8 cellular contexts compared by ENCODE assay signal in genomic region chr12:122975790-122976647, GRCh38. TPM values are rescaled to one million over a fixed set of nuclear protein-coding genes. Genes with fewer than 3 reads are reported as not detected.
DNase-seq lines count a peak whose midpoint lies in the region; ATAC-seq and TF ChIP-seq lines count a peak whose summit lies in the region.

No MANE protein-coding gene starts in this region.

- H3K9me3 ChIP-seq in adipocyte (ENCODE audit: control insufficient read depth, low read length) (no peaks in the 10 kb centered on the region), liver (ENCODE audit: control insufficient read depth in 4 of 4, low read length in 3 of 4) (no peaks in the 10 kb centered on the region), uterus (no peaks in the 10 kb centered on the region)

- intact Hi-C loops in uterus (cut with DNase I; ENCODE audit: low total_unique reads), result no loop called here

- H3K4me3 ChIP-seq in HFF-Myc (replicated peaks; ENCODE audit: low read depth, low read length) (peak overlapping the region; percentile 60), adipocyte (ENCODE audit: low read length) (peak overlapping the region; percentile 90), liver (ENCODE audit: low read depth in 1 of 3, low read length in 3 of 3) (peak overlapping the region; percentile 84 to 98 (median 91)), uterus (peak overlapping the region; percentile 86 to 99)

- H3K27ac ChIP-seq in 22Rv1, result peak overlapping the region; percentile 97
- H3K27ac ChIP-seq in liver (ENCODE audit: low read depth in 1 of 2, low read length in 2 of 2), result peak overlapping the region in 1 of 2 donors; percentile 98
- H3K27ac ChIP-seq in uterus, result peak overlapping the region; percentile 99 to 100

- DNase-seq in HFF-Myc (ENCODE audit: extremely low read depth, low read depth) (no peak), adipocyte (ENCODE audit: low read depth) (peak; percentile 12), uterus (peak in 1 of 2 donors; percentile 16), SK-N-DZ (ENCODE audit: low spot score) (no peak)

- H3K36me3 ChIP-seq in adipocyte (ENCODE audit: control insufficient read depth, insufficient read depth, low read length, severe bottlenecking) (peaks cover 5% of the 10 kb centered on the region), liver (ENCODE audit: control insufficient read depth in 4 of 4, insufficient read depth in 3 of 4, low read depth in 1 of 4, low read length in 3 of 4) (peaks cover 0 to 3% (median under 1%) of the 10 kb centered on the region in 4 donors), uterus (no peaks in the 10 kb centered on the region)

- H3K9ac ChIP-seq in adipocyte (ENCODE audit: low read length) (peak overlapping the region; percentile 96), liver (ENCODE audit: low read depth in 1 of 2, low read length in 2 of 2) (peak overlapping the region; percentile 79 to 86)

- TF ChIP-seq RAD21 in liver (IDR thresholded peaks at IDR 0.05), result no peak

- no peak for TF ChIP-seq POLR2A in uterus (IDR thresholded peaks at IDR 0.05)

- no peaks in the 10 kb centered on the region for H3K27me3 ChIP-seq in adipocyte (replicated peaks; ENCODE audit: control insufficient read depth, insufficient read depth, low read length)
- H3K27me3 ChIP-seq in liver (ENCODE audit: control insufficient read depth in 4 of 4, insufficient read depth in 4 of 4, low read length in 3 of 4), result no peaks in the 10 kb centered on the region
- no peaks in the 10 kb centered on the region for H3K27me3 ChIP-seq in uterus

- H3K4me1 ChIP-seq in adipocyte (ENCODE audit: control insufficient read depth, insufficient read depth, low read length) (peaks cover 30% of the 10 kb centered on the region), liver (ENCODE audit: control insufficient read depth in 4 of 4, insufficient read depth in 4 of 4, low read length in 3 of 4) (peaks cover 0 to 56% (median 42%) of the 10 kb centered on the region in 4 donors), uterus (peaks cover 0 to 23% of the 10 kb centered on the region in 2 donors)

- no peak for TF ChIP-seq CTCF in 22Rv1 (IDR thresholded peaks at IDR 0.05)
- TF ChIP-seq CTCF in HFF-Myc (IDR thresholded peaks at IDR 0.05; ENCODE audit: low read depth, low read length, missing control alignments), result no peak
- no peak for TF ChIP-seq CTCF in liver (IDR thresholded peaks at IDR 0.05; ENCODE audit: low read depth, low read length, missing input control)
- TF ChIP-seq CTCF in uterus (IDR thresholded peaks at IDR 0.05), result no peak

- no peak for ATAC-seq in GM18517 (IDR thresholded peaks at IDR 0.05; ENCODE audit: unreplicated experiment)
- ATAC-seq in GM19467 (IDR thresholded peaks at IDR 0.05; ENCODE audit: unreplicated experiment), result no peak

- WGBS in liver, result 6% methylated on average over 8 of the region's 8 CpGs

TF ChIP-seq in liver, 16 proteins besides CTCF, POLR2A, EP300 and RAD21:
- TF ChIP-seq NR2F2 (IDR thresholded peaks at IDR 0.05), result no peak
- TF ChIP-seq TAF1 (conservative IDR thresholded peaks at IDR 0.05), result no peak
- no peak for TF ChIP-seq FOXA2 (IDR thresholded peaks at IDR 0.05)
- TF ChIP-seq HNF4A (conservative IDR thresholded peaks at IDR 0.05), result no peak
- TF ChIP-seq YY1 (IDR thresholded peaks at IDR 0.05), result no peak
- no peak for TF ChIP-seq GABPA (IDR thresholded peaks at IDR 0.05 in 1 of 2, conservative IDR thresholded peaks at IDR 0.05 in 1 of 2)
- TF ChIP-seq ATF3 (IDR thresholded peaks at IDR 0.05), result no peak
- TF ChIP-seq RXRA (IDR thresholded peaks at IDR 0.05), result no peak
- TF ChIP-seq MAX (IDR thresholded peaks at IDR 0.05), result no peak
- TF ChIP-seq FOXA1 (IDR thresholded peaks at IDR 0.05), result no peak
- TF ChIP-seq HNF4G (IDR thresholded peaks at IDR 0.05), result no peak
- TF ChIP-seq REST (IDR thresholded peaks at IDR 0.05), result no peak
- TF ChIP-seq SP1 (IDR thresholded peaks at IDR 0.05), result no peak
- TF ChIP-seq ZBTB33 (IDR thresholded peaks at IDR 0.05), result no peak
- no peak for TF ChIP-seq EGR1 (IDR thresholded peaks at IDR 0.05; ENCODE audit: low read depth in 2 of 2)
- TF ChIP-seq JUND (IDR thresholded peaks at IDR 0.05), result no peak

RNA-seq across cellular contexts. Expression of gene OGFOD2, which starts 1.0 kb away (rescaled TPM):
- total RNA-seq in liver (1 to 10 TPM; 8.0 to 9.2 TPM), uterus (100 to 1,000 TPM in 1 of 4 donors, 10 to 100 TPM in 3; 13.3 to 133 (median 16.8) TPM)
- polyA plus RNA-seq in liver, result 10 to 100 TPM; 15.4 to 18.6 TPM
- polyA plus RNA-seq in SK-N-DZ (2014; cell fraction: cytosol; rRNA removed), result 27.5 and 33.9 TPM in 2 replicates
- polyA plus RNA-seq in SK-N-DZ (2014; cell fraction: nucleus; rRNA removed), result 77.4 and 108 TPM in 2 replicates

RNA-seq across cellular contexts. Expression of gene ARL6IP4, which starts 4.5 kb away (rescaled TPM):
- total RNA-seq in liver, result 10 to 100 TPM; 59.2 to 71.8 TPM
- 100 to 1,000 TPM; 171 to 187 TPM for polyA plus RNA-seq in liver
- 100 to 1,000 TPM in 3 of 4 donors, 10 to 100 TPM in 1; 85.9 to 314 (median 207) TPM for total RNA-seq in uterus
- polyA plus RNA-seq in SK-N-DZ (2014; cell fraction: cytosol; rRNA removed), result 290 and 383 TPM in 2 replicates
- 441 and 504 TPM in 2 replicates for polyA plus RNA-seq in SK-N-DZ (2014; cell fraction: nucleus; rRNA removed)

RNA-seq across cellular contexts. Expression of gene ABCB9, which starts 9.8 kb away (rescaled TPM):
- 1 to 10 TPM; 1.7 to 3.3 TPM for total RNA-seq in liver
- under 1 TPM; 0.29 to 0.90 TPM for polyA plus RNA-seq in liver
- total RNA-seq in uterus, result 1 to 10 TPM; 2.0 to 8.6 (median 6.1) TPM
- 7.0 and 8.9 TPM in 2 replicates for polyA plus RNA-seq in SK-N-DZ (2014; cell fraction: cytosol; rRNA removed)
- 10.2 and 16.0 TPM in 2 replicates for polyA plus RNA-seq in SK-N-DZ (2014; cell fraction: nucleus; rRNA removed)
